In genomic region chr20:35288325-35289060, GRCh38 we compare ENCODE assay signal across 31 cellular contexts. TPM values are rescaled to one million over a fixed set of nuclear protein-coding genes. Genes with fewer than 3 reads are reported as not detected.
"Had no signal": no experiment of that assay in that cellular context is flagged by ENCODE, and none has a peak within 500 bp of the region (broad histone marks: within the 10 kb centered on the region; RNA-seq: fewer than 3 reads in every experiment).

No MANE protein-coding gene starts in this region.

- H3K4me3 ChIP-seq: colonic mucosa, gastrocnemius medialis, prostate gland, right atrium auricular region, skin epidermis, spleen, thoracic aorta had no signal

- H3K9ac ChIP-seq: parathyroid adenoma had no signal

- H3K27me3 ChIP-seq: colonic mucosa, neutrophil, right atrium auricular region had no signal

- H3K4me1 ChIP-seq: prostate gland had no signal

- H3K27me3 Mint-ChIP-seq: naive thymus-derived CD8-positive, alpha-beta T cell; stimulated activated naive CD8-positive, alpha-beta T cell treated with anti-CD3 and anti-CD28 coated beads, Interleukin-15, Interleukin-2, amounts not matched to agents 100 ng/mL and 50 ng/mL, for 24 hours; type B pancreatic cell had no signal

- DNase-seq: colonic mucosa; effector CD8-positive, alpha-beta T cell; endodermal cell; foreskin fibroblast; gastrocnemius medialis; head of caudate nucleus; kidney; mesendoderm; midbrain; spleen; stimulated activated CD4-positive, alpha-beta T cell treated with anti-CD3 and anti-CD28 coated beads, Interleukin-4, amount 100 ng/mL, for 4 hours had no signal

- ATAC-seq: esophagus mucosa; gastrocnemius medialis; left lobe of liver; naive thymus-derived CD8-positive, alpha-beta T cell; stimulated activated memory B cell treated with anti-CD40 and anti-IgM and Interleukin-4, amounts not matched to agents 10 μg/mL and 1 μg/mL and 100 μg/mL, for 72 hours had no signal

- H3K27ac ChIP-seq: colonic mucosa, epithelial cell of prostate, gastrocnemius medialis, neutrophil, parathyroid adenoma, prostate gland, right atrium auricular region, skin epidermis, spleen, thoracic aorta had no signal

- H2AFZ ChIP-seq: parathyroid adenoma had no signal

- H3K4me3 Mint-ChIP-seq: central memory CD8-positive, alpha-beta T cell; dendritic cell treated with granulocyte-macrophage colony-stimulating factor and Interleukin-4, amounts not matched to agents 40 ng/mL and 50 ng/mL, for 4 days; endodermal cell; stimulated activated memory B cell treated with anti-CD40 and anti-IgM and Interleukin-4, amounts not matched to agents 10 μg/mL and 1 μg/mL and 100 μg/mL, for 72 hours; stimulated activated naive CD8-positive, alpha-beta T cell treated with anti-CD3 and anti-CD28 coated beads, Interleukin-15, Interleukin-2, amounts not matched to agents 100 ng/mL and 50 ng/mL, for 24 hours; type B pancreatic cell had no signal

- H3K9me3 Mint-ChIP-seq: central memory CD8-positive, alpha-beta T cell; dendritic cell treated with granulocyte-macrophage colony-stimulating factor and Interleukin-4, amounts not matched to agents 40 ng/mL and 50 ng/mL, for 4 days; endodermal cell; naive thymus-derived CD8-positive, alpha-beta T cell; stimulated activated memory B cell treated with anti-CD40 and anti-IgM and Interleukin-4, amounts not matched to agents 10 μg/mL and 1 μg/mL and 100 μg/mL, for 72 hours; stimulated activated naive CD8-positive, alpha-beta T cell treated with anti-CD3 and anti-CD28 coated beads, Interleukin-15, Interleukin-2, amounts not matched to agents 100 ng/mL and 50 ng/mL, for 24 hours; type B pancreatic cell had no signal

- H3K36me3 ChIP-seq: colonic mucosa, gastrocnemius medialis, neutrophil, prostate gland, right atrium auricular region, spleen, thoracic aorta had no signal

- H3K9me3 ChIP-seq: colonic mucosa, gastrocnemius medialis, neutrophil, prostate gland, right atrium auricular region, spleen, thoracic aorta had no signal

- H3K36me3 Mint-ChIP-seq: naive thymus-derived CD8-positive, alpha-beta T cell; stimulated activated memory B cell treated with anti-CD40 and anti-IgM and Interleukin-4, amounts not matched to agents 10 μg/mL and 1 μg/mL and 100 μg/mL, for 72 hours; type B pancreatic cell had no signal

- H3K27ac Mint-ChIP-seq: dendritic cell treated with granulocyte-macrophage colony-stimulating factor and Interleukin-4, amounts not matched to agents 40 ng/mL and 50 ng/mL, for 4 days; endodermal cell; naive thymus-derived CD8-positive, alpha-beta T cell; stimulated activated memory B cell treated with anti-CD40 and anti-IgM and Interleukin-4, amounts not matched to agents 10 μg/mL and 1 μg/mL and 100 μg/mL, for 72 hours; stimulated activated naive CD8-positive, alpha-beta T cell treated with anti-CD3 and anti-CD28 coated beads, Interleukin-15, Interleukin-2, amounts not matched to agents 100 ng/mL and 50 ng/mL, for 24 hours; type B pancreatic cell had no signal

RNA-seq across cellular contexts. Expression of gene FAM83C, which starts 3.7 kb away (rescaled TPM):
- total RNA-seq: chondrocyte; endodermal cell; gastrocnemius medialis; glomerular endothelial cell; kidney; left lobe of liver; lung microvascular endothelial cell; myocyte; naive thymus-derived CD8-positive, alpha-beta T cell; right atrium auricular region; spleen; thoracic aorta had no signal
- polyA plus RNA-seq: naive thymus-derived CD8-positive, alpha-beta T cell; neural cell; spleen had no signal
